Comparison of ENCODE assay signal across 1 cellular context in genomic region chr11:93952082-93952780, GRCh38.
TF ChIP-seq lines count a peak whose summit lies in the region.

No MANE protein-coding gene starts in this region.

TF ChIP-seq in HepG2, 621 proteins besides CTCF, POLR2A, EP300 and RAD21 (continued from another document and continues in another):
- TF ChIP-seq, protein P1, sequence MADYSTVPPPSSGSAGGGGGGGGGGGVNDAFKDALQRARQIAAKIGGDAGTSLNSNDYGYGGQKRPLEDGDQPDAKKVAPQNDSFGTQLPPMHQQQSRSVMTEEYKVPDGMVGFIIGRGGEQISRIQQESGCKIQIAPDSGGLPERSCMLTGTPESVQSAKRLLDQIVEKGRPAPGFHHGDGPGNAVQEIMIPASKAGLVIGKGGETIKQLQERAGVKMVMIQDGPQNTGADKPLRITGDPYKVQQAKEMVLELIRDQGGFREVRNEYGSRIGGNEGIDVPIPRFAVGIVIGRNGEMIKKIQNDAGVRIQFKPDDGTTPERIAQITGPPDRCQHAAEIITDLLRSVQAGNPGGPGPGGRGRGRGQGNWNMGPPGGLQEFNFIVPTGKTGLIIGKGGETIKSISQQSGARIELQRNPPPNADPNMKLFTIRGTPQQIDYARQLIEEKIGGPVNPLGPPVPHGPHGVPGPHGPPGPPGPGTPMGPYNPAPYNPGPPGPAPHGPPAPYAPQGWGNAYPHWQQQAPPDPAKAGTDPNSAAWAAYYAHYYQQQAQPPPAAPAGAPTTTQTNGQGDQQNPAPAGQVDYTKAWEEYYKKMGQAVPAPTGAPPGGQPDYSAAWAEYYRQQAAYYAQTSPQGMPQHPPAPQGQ (CRISPR knock-in tag; IDR thresholded peaks at IDR 0.05; ENCODE audit: borderline replicate concordance) = no peak
- TF ChIP-seq, protein P2, sequence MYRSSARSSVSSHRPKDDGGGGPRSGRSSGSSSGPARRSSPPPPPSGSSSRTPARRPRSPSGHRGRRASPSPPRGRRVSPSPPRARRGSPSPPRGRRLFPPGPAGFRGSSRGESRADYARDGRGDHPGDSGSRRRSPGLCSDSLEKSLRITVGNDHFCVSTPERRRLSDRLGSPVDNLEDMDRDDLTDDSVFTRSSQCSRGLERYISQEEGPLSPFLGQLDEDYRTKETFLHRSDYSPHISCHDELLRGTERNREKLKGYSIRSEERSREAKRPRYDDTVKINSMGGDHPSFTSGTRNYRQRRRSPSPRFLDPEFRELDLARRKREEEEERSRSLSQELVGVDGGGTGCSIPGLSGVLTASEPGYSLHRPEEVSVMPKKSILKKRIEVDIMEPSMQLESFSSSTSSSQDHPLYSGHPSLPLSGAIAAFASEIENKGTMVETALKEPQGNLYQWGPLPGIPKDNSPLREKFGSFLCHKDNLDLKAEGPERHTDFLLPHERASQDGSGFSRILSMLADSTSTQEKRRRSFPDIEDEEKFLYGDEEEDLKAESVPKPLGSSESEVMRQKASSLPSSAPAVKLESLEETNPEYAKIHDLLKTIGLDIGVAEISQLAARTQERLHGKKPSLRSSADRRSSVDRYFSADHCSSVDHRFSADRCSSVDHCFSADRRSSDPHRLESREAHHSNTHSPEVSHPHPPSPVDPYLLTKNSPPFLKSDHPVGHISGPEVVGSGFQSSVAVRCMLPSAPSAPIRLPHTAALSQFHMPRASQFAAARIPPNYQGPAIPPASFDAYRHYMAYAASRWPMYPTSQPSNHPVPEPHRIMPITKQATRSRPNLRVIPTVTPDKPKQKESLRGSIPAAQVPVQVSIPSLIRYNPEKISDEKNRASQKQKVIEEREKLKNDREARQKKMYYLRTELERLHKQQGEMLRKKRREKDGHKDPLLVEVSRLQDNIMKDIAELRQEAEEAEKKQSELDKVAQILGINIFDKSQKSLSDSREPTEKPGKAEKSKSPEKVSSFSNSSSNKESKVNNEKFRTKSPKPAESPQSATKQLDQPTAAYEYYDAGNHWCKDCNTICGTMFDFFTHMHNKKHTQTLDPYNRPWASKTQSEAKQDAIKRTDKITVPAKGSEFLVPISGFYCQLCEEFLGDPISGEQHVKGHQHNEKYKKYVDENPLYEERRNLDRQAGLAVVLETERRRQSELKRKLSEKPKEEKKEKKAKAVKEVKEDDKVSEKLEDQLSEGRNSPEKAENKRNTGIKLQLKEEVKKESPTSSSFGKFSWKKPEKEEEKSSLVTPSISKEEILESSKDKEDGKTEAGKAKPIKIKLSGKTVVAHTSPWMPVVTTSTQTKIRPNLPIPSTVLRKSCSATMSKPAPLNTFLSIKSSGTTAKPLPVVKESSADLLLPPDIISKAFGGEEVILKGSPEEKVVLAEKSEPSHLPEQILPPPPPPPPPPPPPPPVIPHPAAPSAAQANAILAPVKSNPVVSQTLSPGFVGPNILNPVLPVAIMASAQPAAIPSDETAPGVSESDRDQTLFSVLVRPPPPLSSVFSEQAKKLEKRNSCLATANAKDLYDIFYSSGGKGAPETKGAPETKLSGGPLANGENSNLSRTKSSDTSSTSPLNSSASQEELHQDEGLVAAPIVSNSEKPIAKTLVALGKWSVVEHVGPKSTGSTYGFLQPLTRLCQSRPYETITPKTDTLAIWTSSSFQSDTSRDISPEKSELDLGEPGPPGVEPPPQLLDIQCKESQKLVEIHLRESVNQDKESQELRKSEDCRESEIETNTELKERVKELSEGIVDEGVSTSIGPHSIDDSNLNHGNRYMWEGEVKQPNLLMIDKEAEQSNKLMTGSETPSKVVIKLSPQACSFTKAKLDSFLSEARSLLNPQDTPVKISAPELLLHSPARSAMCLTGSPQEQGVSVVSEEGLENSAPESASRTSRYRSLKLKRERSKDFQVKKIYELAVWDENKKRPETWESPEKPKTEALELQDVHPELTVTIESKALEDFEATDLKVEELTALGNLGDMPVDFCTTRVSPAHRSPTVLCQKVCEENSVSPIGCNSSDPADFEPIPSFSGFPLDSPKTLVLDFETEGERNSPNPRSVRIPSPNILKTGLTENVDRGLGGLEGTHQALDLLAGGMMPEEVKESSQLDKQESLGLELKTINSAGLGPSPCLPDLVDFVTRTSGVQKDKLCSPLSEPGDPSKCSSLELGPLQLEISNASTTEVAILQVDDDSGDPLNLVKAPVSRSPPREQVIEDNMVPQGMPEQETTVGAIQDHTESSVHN (CRISPR knock-in tag; IDR thresholded peaks at IDR 0.05) = no peak
- TF ChIP-seq ZBTB4 (CRISPR knock-in tag; IDR thresholded peaks at IDR 0.05; ENCODE audit: borderline replicate concordance) (no peak), ZNF34 (CRISPR knock-in tag; IDR thresholded peaks at IDR 0.05; ENCODE audit: borderline replicate concordance) (no peak), ISL2 (CRISPR knock-in tag; IDR thresholded peaks at IDR 0.05) (no peak), PPARG (CRISPR knock-in tag; conservative IDR thresholded peaks at IDR 0.05) (peak; percentile 85), NKX3-1 (CRISPR knock-in tag; IDR thresholded peaks at IDR 0.05) (no peak), ZNF562 (CRISPR knock-in tag; IDR thresholded peaks at IDR 0.05; ENCODE audit: borderline replicate concordance) (no peak), HOMEZ (CRISPR knock-in tag; IDR thresholded peaks at IDR 0.05; ENCODE audit: low read depth) (peak; percentile 71; the same call in 1 of the 2 replicates), KDM2A (CRISPR knock-in tag; IDR thresholded peaks at IDR 0.05; ENCODE audit: borderline replicate concordance, low read depth) (no peak), ZNF335 (CRISPR knock-in tag; IDR thresholded peaks at IDR 0.05) (no peak), ATF5 (CRISPR knock-in tag; IDR thresholded peaks at IDR 0.05; ENCODE audit: low read depth) (no peak), ZNF770 (CRISPR knock-in tag; IDR thresholded peaks at IDR 0.05) (no peak), SIX4 (CRISPR knock-in tag; IDR thresholded peaks at IDR 0.05) (no peak), HNF4G (IDR thresholded peaks at IDR 0.05; ENCODE audit: borderline replicate concordance, low read depth, low read length) (peak; percentile 38; the same call in 1 of the 2 replicates), HNF4G (CRISPR knock-in tag; IDR thresholded peaks at IDR 0.05; ENCODE audit: borderline replicate concordance, low read depth) (0 out of 2 replicates have a peak, but pooled peaks have one; percentile 44), KLF12 (CRISPR knock-in tag; IDR thresholded peaks at IDR 0.05; ENCODE audit: borderline replicate concordance) (no peak), ZC3H4 (CRISPR knock-in tag; IDR thresholded peaks at IDR 0.05; ENCODE audit: borderline replicate concordance) (no peak), ASH2L (IDR thresholded peaks at IDR 0.05; ENCODE audit: insufficient read length, low read depth, low read length) (no peak), KLF13 (CRISPR knock-in tag; IDR thresholded peaks at IDR 0.05) (no peak), HDAC2 (CRISPR knock-in tag; IDR thresholded peaks at IDR 0.05) (0 out of 2 replicates have a peak, but pooled peaks have one; percentile 25), HNF4A (CRISPR knock-in tag; IDR thresholded peaks at IDR 0.05) (peak; percentile 72), TRIM24 (CRISPR knock-in tag; IDR thresholded peaks at IDR 0.05) (no peak), SETDB1 (CRISPR knock-in tag; IDR thresholded peaks at IDR 0.05; ENCODE audit: borderline replicate concordance) (peak; percentile 60; the same call in 1 of the 2 replicates), HNF1B (CRISPR knock-in tag; IDR thresholded peaks at IDR 0.05) (peak; percentile 87), ZFAT (CRISPR knock-in tag; conservative IDR thresholded peaks at IDR 0.05) (no peak), REPIN1 (CRISPR knock-in tag; IDR thresholded peaks at IDR 0.05; ENCODE audit: borderline replicate concordance, low read depth) (no peak), ZNF607 (CRISPR knock-in tag; IDR thresholded peaks at IDR 0.05; ENCODE audit: borderline replicate concordance) (peak; percentile 78; the same call in 1 of the 2 replicates), PCBP2 (optimal IDR thresholded peaks at IDR 0.05; ENCODE audit: low read depth, low read length, poor library complexity, severe bottlenecking) (no peak)
- TF ChIP-seq, protein P3, sequence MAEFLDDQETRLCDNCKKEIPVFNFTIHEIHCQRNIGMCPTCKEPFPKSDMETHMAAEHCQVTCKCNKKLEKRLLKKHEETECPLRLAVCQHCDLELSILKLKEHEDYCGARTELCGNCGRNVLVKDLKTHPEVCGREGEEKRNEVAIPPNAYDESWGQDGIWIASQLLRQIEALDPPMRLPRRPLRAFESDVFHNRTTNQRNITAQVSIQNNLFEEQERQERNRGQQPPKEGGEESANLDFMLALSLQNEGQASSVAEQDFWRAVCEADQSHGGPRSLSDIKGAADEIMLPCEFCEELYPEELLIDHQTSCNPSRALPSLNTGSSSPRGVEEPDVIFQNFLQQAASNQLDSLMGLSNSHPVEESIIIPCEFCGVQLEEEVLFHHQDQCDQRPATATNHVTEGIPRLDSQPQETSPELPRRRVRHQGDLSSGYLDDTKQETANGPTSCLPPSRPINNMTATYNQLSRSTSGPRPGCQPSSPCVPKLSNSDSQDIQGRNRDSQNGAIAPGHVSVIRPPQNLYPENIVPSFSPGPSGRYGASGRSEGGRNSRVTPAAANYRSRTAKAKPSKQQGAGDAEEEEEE (CRISPR knock-in tag; IDR thresholded peaks at IDR 0.05; ENCODE audit: borderline replicate concordance) = no peak
